In the genomic region with DNA sequence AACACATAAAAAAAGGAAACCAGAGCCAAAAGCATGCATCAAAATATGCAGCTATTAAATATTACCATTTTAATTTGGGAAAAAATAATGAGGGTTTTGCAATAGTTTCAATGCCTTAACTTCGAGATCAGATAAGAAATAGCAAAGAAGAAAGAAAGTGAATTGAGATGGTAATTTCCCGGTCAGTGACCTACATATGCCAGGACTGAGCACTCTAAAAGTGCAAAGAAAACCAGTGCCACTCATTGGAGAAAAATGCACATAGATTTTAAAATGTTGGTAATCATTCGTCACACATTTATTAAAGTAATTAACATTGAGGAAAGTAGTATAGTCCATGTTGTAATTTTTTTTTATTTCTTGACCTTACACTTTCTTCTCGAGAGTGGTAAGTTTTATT, we compare ENCODE assay signal across 23 cellular contexts.
"Had no signal": no experiment of that assay in that cellular context is flagged by ENCODE, and none has a peak within 500 bp of the region (broad histone marks: within the 10 kb centered on the region; RNA-seq: fewer than 3 reads in every experiment).

No MANE protein-coding gene starts in this region.

- FAIRE-seq: HepG2, RCC 7860 had no signal

- ATAC-seq: HepG2 had no signal

- H3K36me3 ChIP-seq: SJSA1 had no signal

- DNase-seq: IMR-90, Karpas-422, KG1, MM.1S, NCI-H1092 treated with DMSO at 0.1 percent for 48 hours, NCI-H1436, NCI-H187, NCI-H2029, NCI-H2081 treated with DMSO at 0.1 percent for 48 hours, NCI-H2171, NCI-H226, NCI-H446, NCI-H510A, NCI-H524 treated with DMSO at 0.1 percent for 48 hours, NCI-H69, NCI-H774, Right ventricle myocardium superior, RPMI8226, SIG-M5 had no signal

- H3K27ac ChIP-seq: SJSA1, SK-N-MC had no signal

- H3K4me1 ChIP-seq: SJSA1 had no signal

- H3K4me3 ChIP-seq: SJSA1, SK-N-MC had no signal

- H3K9me3 ChIP-seq: SJSA1 had no signal
